Comparison of ENCODE assay signal across 25 cellular contexts in genomic region chr10:17662193-17663138, GRCh38. TPM values are rescaled to one million over a fixed set of nuclear protein-coding genes. Genes with fewer than 3 reads are reported as not detected.
DNase-seq lines count a peak whose midpoint lies in the region; ATAC-seq, FAIRE-seq and TF ChIP-seq lines count a peak whose summit lies in the region.
"Had no signal": no experiment of that assay in that cellular context is flagged by ENCODE, and none has a peak within 500 bp of the region (broad histone marks: within the 10 kb centered on the region; RNA-seq: fewer than 3 reads in every experiment).

No MANE protein-coding gene starts in this region.

- no peaks in the 10 kb centered on the region for H3K9me2 ChIP-seq in GM23338 (ENCODE audit: insufficient read depth)

- intact Hi-C loops in CD8-positive, alpha-beta T cell (cut with DNase I, micrococcal nuclease): loop anchor here in 1 of 2 experiments (1.0 kb wide), 1 partner anchor 18 kb away; the partner anchor contains the start of gene STAM
- intact Hi-C loops in pancreas (cut with DNase I): no loop called here

- no peaks in the 10 kb centered on the region for H3K27me3 Mint-ChIP-seq in CD8-positive, alpha-beta T cell (ENCODE audit: low read depth)
- no peaks in the 10 kb centered on the region for H3K27me3 Mint-ChIP-seq in GM23338 (ENCODE audit: insufficient read depth, low read depth, poor library complexity)
- H3K27me3 Mint-ChIP-seq in T-cell: no peaks in the 10 kb centered on the region
- peaks cover 1% of the 10 kb centered on the region for H3K27me3 Mint-ChIP-seq in endothelial cell (ENCODE audit: unreplicated experiment)
- no peaks in the 10 kb centered on the region for H3K27me3 Mint-ChIP-seq in stimulated activated naive CD8-positive, alpha-beta T cell treated with anti-CD3 and anti-CD28 coated beads, Interleukin-15, amount 100 ng/mL, for 72 hours
- H3K27me3 Mint-ChIP-seq: activated CD8-positive, alpha-beta memory T cell treated with anti-CD3 and anti-CD28 coated beads, Interleukin-2, amount 10 ng/mL, durations not matched to agents 7 days and 5 days; memory B cell had no signal

- H3K4me2 ChIP-seq in GM23338: no peak overlapping the region
- H3K4me2 ChIP-seq: hepatocyte had no signal

- peaks cover 60% of the 10 kb centered on the region for H3K4me1 Mint-ChIP-seq in CD8-positive, alpha-beta T cell (ENCODE audit: low read depth)
- peaks cover 21% of the 10 kb centered on the region; the same call in 2 of the 3 replicates for H3K4me1 Mint-ChIP-seq in GM23338
- peaks cover 50 to 62% (median 57%) of the 10 kb centered on the region in 3 donors for H3K4me1 Mint-ChIP-seq in T-cell
- peaks cover 12% of the 10 kb centered on the region for H3K4me1 Mint-ChIP-seq in endothelial cell (ENCODE audit: unreplicated experiment)
- peaks cover 57% of the 10 kb centered on the region for H3K4me1 Mint-ChIP-seq in stimulated activated naive CD8-positive, alpha-beta T cell treated with anti-CD3 and anti-CD28 coated beads, Interleukin-15, amount 100 ng/mL, for 72 hours
- H3K4me1 Mint-ChIP-seq: nephron progenitor cell had no signal

- POLR2A ChIA-PET in CD8-positive, alpha-beta T cell (lab: Charles Lee): interaction anchor here (0.7 to 2.3 kb wide), 4 partner anchors 8 to 19 kb away, joined by 3 to 10 read pairs (median 4); partner anchors contain the start of gene STAM
- POLR2A ChIA-PET in T-cell (lab: Charles Lee): interaction anchor here (0.6 to 2.0 kb wide), 3 partner anchors 14 to 24 kb away, joined by 3 to 10 read pairs (median 5); partner anchors contain the start of gene STAM (in 1 of the 2)

- no peaks in the 10 kb centered on the region for H3F3A ChIP-seq in GM23338 (replicated peaks; ENCODE audit: low read depth)

- no peaks in the 10 kb centered on the region for H4K20me1 ChIP-seq in GM23338 (replicated peaks; ENCODE audit: insufficient read depth)

- H3K36me3 Mint-ChIP-seq in CD8-positive, alpha-beta T cell: peaks cover 31% of the 10 kb centered on the region
- H3K36me3 Mint-ChIP-seq in GM23338 (ENCODE audit: low read depth) (peaks cover 13% of the 10 kb centered on the region; the same call in 2 of the 3 replicates), T-cell (peaks cover 40% of the 10 kb centered on the region), endothelial cell (ENCODE audit: low read depth, unreplicated experiment) (peaks cover 17% of the 10 kb centered on the region)

- no peak overlapping the region for H3K4me3 ChIP-seq in CD8-positive, alpha-beta T cell (ENCODE audit: low read depth, low read length)
- H3K4me3 ChIP-seq in GM23338: no peak overlapping the region
- no peak overlapping the region for H3K4me3 ChIP-seq in pancreas
- H3K4me3 ChIP-seq: body of pancreas, coronary artery, hepatocyte, psoas muscle, SJCRH30, vagina had no signal

- H3K4me1 ChIP-seq in CD8-positive, alpha-beta T cell (ENCODE audit: insufficient read depth, low read length): peaks cover 15% of the 10 kb centered on the region
- H3K4me1 ChIP-seq in GM23338 (ENCODE audit: insufficient read depth) (peaks cover 23% of the 10 kb centered on the region), pancreas (peaks cover 0 to 11% (median 3%) of the 10 kb centered on the region in 3 donors)
- H3K4me1 ChIP-seq: SJCRH30 had no signal

- no peaks in the 10 kb centered on the region for H3K36me3 ChIP-seq in CD8-positive, alpha-beta T cell (ENCODE audit: insufficient read depth, low read length)
- H3K36me3 ChIP-seq in GM23338 (ENCODE audit: insufficient read depth) (no peaks in the 10 kb centered on the region; the same call in 1 of the 2 replicates), pancreas (no peaks in the 10 kb centered on the region)
- H3K36me3 ChIP-seq: vagina had no signal

- H2AFZ ChIP-seq in GM23338: no peak overlapping the region
- H2AFZ ChIP-seq: hepatocyte had no signal

- TF ChIP-seq CTCF in CD8-positive, alpha-beta T cell (IDR thresholded peaks at IDR 0.05): no peak
- TF ChIP-seq CTCF in GM23338 (conservative IDR thresholded peaks at IDR 0.05; ENCODE audit: low read depth in 2 of 2) (no peak), endothelial cell (IDR thresholded peaks at IDR 0.05; ENCODE audit: unreplicated experiment) (no peak), pancreas (IDR thresholded peaks at IDR 0.05) (no peak)

- H3K27ac Mint-ChIP-seq in CD8-positive, alpha-beta T cell: peak overlapping the region; percentile 15
- H3K27ac Mint-ChIP-seq in GM23338 (peak overlapping the region; percentile 15; the same call in 1 of the 2 replicates), T-cell (peak overlapping the region; percentile 12 to 78), endothelial cell (ENCODE audit: unreplicated experiment) (no peak overlapping the region)
- H3K27ac Mint-ChIP-seq in stimulated activated naive CD8-positive, alpha-beta T cell treated with anti-CD3 and anti-CD28 coated beads, Interleukin-15, amount 100 ng/mL, for 72 hours: no peak overlapping the region
- H3K27ac Mint-ChIP-seq: activated CD8-positive, alpha-beta memory T cell treated with anti-CD3 and anti-CD28 coated beads, Interleukin-2, amount 10 ng/mL, durations not matched to agents 7 days and 5 days; memory B cell; nephron progenitor cell had no signal

- CTCF ChIA-PET in CD8-positive, alpha-beta T cell (lab: Charles Lee): no interaction called here
- CTCF ChIA-PET in T-cell (lab: Charles Lee): interaction anchor here (0.6 to 1.4 kb wide), 2 partner anchors 19 to 410 kb away, joined by 3 to 4 read pairs; no protein-coding TSS in a partner anchor

- peak overlapping the region; percentile 51 for H3K4me3 Mint-ChIP-seq in CD8-positive, alpha-beta T cell
- H3K4me3 Mint-ChIP-seq in GM23338 (no peak overlapping the region), T-cell (peak overlapping the region; percentile 15 to 57 (median 34)), endothelial cell (ENCODE audit: unreplicated experiment) (peak overlapping the region; percentile 3)
- no peak overlapping the region for H3K4me3 Mint-ChIP-seq in stimulated activated naive CD8-positive, alpha-beta T cell treated with anti-CD3 and anti-CD28 coated beads, Interleukin-15, amount 100 ng/mL, for 72 hours
- H3K4me3 Mint-ChIP-seq: activated CD8-positive, alpha-beta memory T cell treated with anti-CD3 and anti-CD28 coated beads, Interleukin-2, amount 10 ng/mL, durations not matched to agents 7 days and 5 days; memory B cell; nephron progenitor cell had no signal

- peaks cover 98% of the 10 kb centered on the region for H3K79me2 ChIP-seq in GM23338 (replicated peaks; ENCODE audit: insufficient read depth)

- no peak for DNase-seq in CD8-positive, alpha-beta T cell
- DNase-seq in GM23338 (ENCODE audit: low spot score) (no peak), T-cell (no peak), endothelial cell (ENCODE audit: low spot score) (no peak), pancreas (no peak)
- DNase-seq in stimulated activated naive CD8-positive, alpha-beta T cell treated with anti-CD3 and anti-CD28 coated beads, Interleukin-15, amount 100 ng/mL, for 72 hours: no peak
- DNase-seq: activated CD4-positive, CD25-positive, alpha-beta regulatory T cell treated with anti-CD3 and anti-CD28 coated beads, Interleukin-2, amount 50 U/mL, for 72 hours; activated CD8-positive, alpha-beta memory T cell treated with anti-CD3 and anti-CD28 coated beads, Interleukin-2, amount 10 ng/mL, durations not matched to agents 7 days and 5 days; activated naive CD4-positive, alpha-beta T cell treated with Interleukin-2 at 50 U/mL for 16 hours; body of pancreas; DMS 273 treated with DMSO at 0.1 percent for 48 hours; KG1; kidney; NCI-H1105; NCI-H526; nephron progenitor cell; psoas muscle; SJCRH30; stimulated activated CD4-positive, alpha-beta T cell treated with anti-CD3 and anti-CD28 coated beads, Interleukin-4, amount 100 ng/mL, for 4 hours had no signal

- H3K27ac ChIP-seq in CD8-positive, alpha-beta T cell (ENCODE audit: low read depth, low read length): no peak overlapping the region
- H3K27ac ChIP-seq in GM23338 (ENCODE audit: low read depth) (no peak overlapping the region), pancreas (no peak overlapping the region)
- H3K27ac ChIP-seq: body of pancreas, hepatocyte, psoas muscle, SJCRH30 had no signal

- ATAC-seq in CD8-positive, alpha-beta T cell: peak; percentile 40
- ATAC-seq in GM23338 (no peak), T-cell (replicated peaks in 1 of 4) (no peak), pancreas (no peak), GM21825 (IDR thresholded peaks at IDR 0.05; ENCODE audit: unreplicated experiment) (no peak)
- ATAC-seq in stimulated activated naive CD8-positive, alpha-beta T cell treated with anti-CD3 and anti-CD28 coated beads, Interleukin-15, amount 100 ng/mL, for 72 hours: no peak
- ATAC-seq: activated CD8-positive, alpha-beta memory T cell treated with anti-CD3 and anti-CD28 coated beads, Interleukin-2, amount 10 ng/mL, durations not matched to agents 7 days and 5 days; body of pancreas; psoas muscle had no signal

- H3K27me3 ChIP-seq in CD8-positive, alpha-beta T cell (ENCODE audit: insufficient read depth, low read length): no peaks in the 10 kb centered on the region
- H3K27me3 ChIP-seq in GM23338 (ENCODE audit: insufficient read depth) (no peaks in the 10 kb centered on the region), pancreas (no peaks in the 10 kb centered on the region)
- H3K27me3 ChIP-seq: body of pancreas, hepatocyte, SJCRH30, vagina had no signal

- H3K9me3 ChIP-seq in CD8-positive, alpha-beta T cell (ENCODE audit: low read length): no peaks in the 10 kb centered on the region
- no peaks in the 10 kb centered on the region for H3K9me3 ChIP-seq in pancreas
- H3K9me3 ChIP-seq: body of pancreas, psoas muscle, SJCRH30, vagina had no signal

- WGBS in pancreas, 2 donors: 74 to 95% methylated on average over 2 of the region's 2 CpGs

- no peaks in the 10 kb centered on the region for H3K9me3 Mint-ChIP-seq in CD8-positive, alpha-beta T cell
- H3K9me3 Mint-ChIP-seq in GM23338 (peaks cover 4% of the 10 kb centered on the region; the same call in 1 of the 3 replicates), T-cell (no peaks in the 10 kb centered on the region), endothelial cell (ENCODE audit: unreplicated experiment) (no peaks in the 10 kb centered on the region)
- H3K9me3 Mint-ChIP-seq in stimulated activated naive CD8-positive, alpha-beta T cell treated with anti-CD3 and anti-CD28 coated beads, Interleukin-15, amount 100 ng/mL, for 72 hours: peaks cover 8 to 11% of the 10 kb centered on the region in 2 donors

- FAIRE-seq in pancreas (lab: Jason Lieb, UNC): no peak
- FAIRE-seq: endothelial cell of umbilical vein had no signal

RNA-seq across cellular contexts. Expression of gene STAM, which starts 18.5 kb away (rescaled TPM):
- total RNA-seq in CD8-positive, alpha-beta T cell: 10 to 100 TPM; 44.0 to 47.9 TPM
- 29.8 and 40.5 TPM in 2 replicates for total RNA-seq in GM23338 (2014; rRNA removed; shearing (Covaris generic))
- polyA plus RNA-seq in GM23338 (2016; fragmentation: Nextera tagmentation; extraction: Ambion mirVana): 24.6 and 28.8 TPM in 2 replicates
- total RNA-seq in T-cell: 10 to 100 TPM; 18.6 to 42.7 (median 25.7) TPM
- total RNA-seq in endothelial cell (ENCODE audit: unreplicated experiment): 22.0 TPM
- total RNA-seq in pancreas: 10 to 100 TPM in 4 of 6 donors, 1 to 10 TPM in 2; 8.4 to 15.4 (median 12.2) TPM
- polyA plus RNA-seq in pancreas: 1 to 10 TPM; 5.4 to 7.7 TPM

RNA-seq across cellular contexts. Expression of gene HACD1, which starts 45.3 kb away (rescaled TPM):
- not detected for total RNA-seq in CD8-positive, alpha-beta T cell
- total RNA-seq in GM23338 (2014; rRNA removed; shearing (Covaris generic)): 32.2 and 34.1 TPM in 2 replicates
- polyA plus RNA-seq in GM23338 (2016; fragmentation: Nextera tagmentation; extraction: Ambion mirVana): 66.2 and 70.1 TPM in 2 replicates
- 1 to 10 TPM in 3 of 5 donors, under 1 TPM in 2; 0.39 to 4.2 (median 1.3) TPM for total RNA-seq in T-cell
- total RNA-seq in endothelial cell (ENCODE audit: unreplicated experiment): 17.9 TPM
- total RNA-seq in pancreas: 1 to 10 TPM in 4 of 6 donors, under 1 TPM in 2; 0.46 to 8.2 (median 2.8) TPM
- 1 to 10 TPM; 3.7 to 6.0 TPM for polyA plus RNA-seq in pancreas

Comparison
In these comparisons a context has a peak if more than half of its experiments do, and no peak if none do; other contexts are left out.
1. H3K27ac Mint-ChIP-seq: peak in CD8-positive, alpha-beta T cell (single experiment), GM23338 (single experiment) and T-cell (2 of 2); none in endothelial cell (single experiment) and stimulated activated naive CD8-positive, alpha-beta T cell treated with anti-CD3 and anti-CD28 coated beads, Interleukin-15, amount 100 ng/mL, for 72 hours (0 of 2).
2. H3K4me3 Mint-ChIP-seq: peak in CD8-positive, alpha-beta T cell (single experiment), T-cell (3 of 3) and endothelial cell (single experiment); none in GM23338 (single experiment) and stimulated activated naive CD8-positive, alpha-beta T cell treated with anti-CD3 and anti-CD28 coated beads, Interleukin-15, amount 100 ng/mL, for 72 hours (0 of 2).